Comparison of ENCODE assay signal across 8 cellular contexts in genomic region chr21:38669186-38669585, GRCh38.
DNase-seq lines count a peak whose midpoint lies in the region; ATAC-seq, FAIRE-seq and TF ChIP-seq lines count a peak whose summit lies in the region.

No MANE protein-coding gene starts in this region.

- TF ChIP-seq CTCF in RWPE1 (conservative IDR thresholded peaks at IDR 0.05; ENCODE audit: low read depth) (peak; percentile 35), keratinocyte (optimal IDR thresholded peaks at IDR 0.05 in 1 of 3, IDR thresholded peaks at IDR 0.05 in 1 of 3, conservative IDR thresholded peaks at IDR 0.05 in 1 of 3; ENCODE audit: extremely low read depth in 1 of 3, insufficient read depth in 2 of 3, low read length in 3 of 3) (peak; percentile 52 to 61 (median 55)), lower leg skin (IDR thresholded peaks at IDR 0.05) (no peak)

- no peak overlapping the region for H3K4me2 ChIP-seq in keratinocyte (ENCODE audit: control insufficient read depth, extremely low read depth, insufficient read depth, low read depth, low read length)

- dilution Hi-C loops in keratinocyte (cut with MboI; ENCODE audit: extremely low pct_ligation_motif_present, low sequenced_read_pairs): no loop called here

- no peak for FAIRE-seq in keratinocyte (lab: Jason Lieb, UNC)

- H3K4me3 ChIP-seq in keratinocyte (ENCODE audit: control insufficient read depth in 2 of 3, extremely low read depth in 1 of 3, insufficient read depth in 2 of 3, low read depth in 1 of 3, low read length in 3 of 3): no peak overlapping the region
- no peak overlapping the region for H3K4me3 ChIP-seq in lower leg skin (ENCODE audit: low read depth, poor library complexity, severe bottlenecking)

- intact Hi-C loops in lower leg skin (cut with DNase I; ENCODE audit: low total_unique reads): no loop called here

- no peak overlapping the region for H3K9ac ChIP-seq in keratinocyte (ENCODE audit: control insufficient read depth, extremely low read depth, insufficient read depth, low read length)

- H2AFZ ChIP-seq in keratinocyte (ENCODE audit: control insufficient read depth, low read length): no peak overlapping the region

- H3K79me2 ChIP-seq in keratinocyte (ENCODE audit: control insufficient read depth, insufficient read depth, low read length): no peaks in the 10 kb centered on the region

- no peaks in the 10 kb centered on the region for H3K36me3 ChIP-seq in keratinocyte (ENCODE audit: control insufficient read depth in 2 of 2, extremely low read depth in 1 of 2, insufficient read depth in 2 of 2, low read length in 2 of 2)

- POLR2A ChIA-PET in RWPE1 (lab: Yijun Ruan, JAX; ENCODE audit: low non-redundant PET): no interaction called here

- 82 to 85% methylated on average over 6 of the region's 6 CpGs for WGBS in lower leg skin, 2 donors

- H3K9me3 ChIP-seq in keratinocyte (ENCODE audit: control insufficient read depth, low read depth, low read length): no peaks in the 10 kb centered on the region

- H3K27me3 ChIP-seq in keratinocyte (ENCODE audit: control insufficient read depth, extremely low read depth, insufficient read depth, low read length): peaks cover 18% of the 10 kb centered on the region

- no peaks in the 10 kb centered on the region for H4K20me1 ChIP-seq in keratinocyte (ENCODE audit: control insufficient read depth, extremely low read depth, insufficient read depth, low read length)

- ATAC-seq in HG02852 (IDR thresholded peaks at IDR 0.05; ENCODE audit: unreplicated experiment): no peak

- CTCF ChIA-PET in RWPE1 (lab: Yijun Ruan, JAX): interaction anchor here (0.6 to 2.0 kb wide), 5 partner anchors 10 to 593 kb away, joined by 3 to 17 read pairs (median 3); no protein-coding TSS in a partner anchor

- H3K27ac ChIP-seq in RWPE1: no peak overlapping the region
- no peak overlapping the region for H3K27ac ChIP-seq in keratinocyte (ENCODE audit: control insufficient read depth, insufficient read depth, low read length)

- DNase-seq in CD1c-positive myeloid dendritic cell (ENCODE audit: extremely low spot score): peak; percentile 24
- DNase-seq in HT-29 (ENCODE audit: low spot score): peak; percentile 30
- peak; percentile 19 for DNase-seq in RWPE1 (ENCODE audit: low spot score)
- DNase-seq in keratinocyte (ENCODE audit: low read depth, low spot score): no peak
- DNase-seq in midbrain (lab: John Stamatoyannopoulos, UW): no peak
- DNase-seq in stimulated activated naive CD4-positive, alpha-beta T cell (lab: John Stamatoyannopoulos, UW): no peak
- DNase-seq in lower leg skin (ENCODE audit: low spot score in 2 of 2): no peak

- no peaks in the 10 kb centered on the region for H3K9me1 ChIP-seq in keratinocyte (ENCODE audit: control insufficient read depth, extremely low read depth, insufficient read depth, low read length)

- TF ChIP-seq POLR2A in lower leg skin (IDR thresholded peaks at IDR 0.05): no peak

- no peaks in the 10 kb centered on the region for H3K4me1 ChIP-seq in keratinocyte (ENCODE audit: control insufficient read depth, extremely low read depth, insufficient read depth, low read length)

Comparison
In these comparisons a context has a peak if more than half of its experiments do, and no peak if none do; other contexts are left out.
1. DNase-seq: peak in CD1c-positive myeloid dendritic cell (single experiment), HT-29 (single experiment) and RWPE1 (single experiment); none in keratinocyte (single experiment), midbrain (single experiment), stimulated activated naive CD4-positive, alpha-beta T cell (0 of 6) and lower leg skin (0 of 2).
2. CTCF ChIP-seq: peak in RWPE1 (single experiment) and keratinocyte (3 of 3); none in lower leg skin (0 of 3).